Comparison of ENCODE assay signal across 9 cellular contexts in genomic region chr22:48098243-48098935, GRCh38.
A peak's percentile ranks its signal among the peaks of the same experiment; 100 is the strongest.
DNase-seq lines count a peak whose midpoint lies in the region; ATAC-seq and TF ChIP-seq lines count a peak whose summit lies in the region.
"Had no signal": no experiment of that assay in that cellular context is flagged by ENCODE, and none has a peak within 500 bp of the region (broad histone marks: within the 10 kb centered on the region; RNA-seq: fewer than 3 reads in every experiment).

No MANE protein-coding gene starts in this region.

- peak overlapping the region; percentile 57 to 85 (median 78) for H3K4me3 Mint-ChIP-seq in IgD-negative memory B cell
- H3K4me3 Mint-ChIP-seq: brain had no signal

- peaks cover 35 to 37% (median 36%) of the 10 kb centered on the region in 3 donors for H3K4me1 Mint-ChIP-seq in IgD-negative memory B cell

- H3K27ac ChIP-seq in substantia nigra (ENCODE audit: low read depth, low read length, poor library complexity, severe bottlenecking), result no peak overlapping the region
- no peak overlapping the region for H3K27ac ChIP-seq in left lung

- ATAC-seq in GM18519 (IDR thresholded peaks at IDR 0.05; ENCODE audit: low FRiP score, unreplicated experiment), result peak; percentile 65
- ATAC-seq in GM21528 (IDR thresholded peaks at IDR 0.05; ENCODE audit: low FRiP score, unreplicated experiment), result peak; percentile 67
- peak; percentile 32 for ATAC-seq in esophagus mucosa
- ATAC-seq in left lung, result no peak

- H3K27me3 Mint-ChIP-seq in IgD-negative memory B cell, result peaks cover 4% of the 10 kb centered on the region

- H3K27ac Mint-ChIP-seq in IgD-negative memory B cell, result peak overlapping the region; percentile 78 to 93 (median 91)
- H3K27ac Mint-ChIP-seq: brain had no signal

- peaks cover 4 to 7% (median 4%) of the 10 kb centered on the region in 3 donors for H3K9me3 Mint-ChIP-seq in IgD-negative memory B cell

- no peak for TF ChIP-seq CTCF in left lung (IDR thresholded peaks at IDR 0.05)

- DNase-seq in substantia nigra (lab: John Stamatoyannopoulos, UW), result no peak
- no peak for DNase-seq in NK-92 (lab: John Stamatoyannopoulos, UW; ENCODE audit: unreplicated experiment)
- DNase-seq in left lung, result no peak
- DNase-seq: IMR-90 had no signal

- no peak overlapping the region for H3K4me3 ChIP-seq in left lung

- no peaks in the 10 kb centered on the region for H3K36me3 ChIP-seq in left lung

- H3K27me3 ChIP-seq in left lung, result peaks cover 0 to 56% of the 10 kb centered on the region in 2 donors

- peaks cover 0 to 9% of the 10 kb centered on the region in 2 donors for H3K4me1 ChIP-seq in left lung

- H3K9me3 ChIP-seq in left lung, result no peaks in the 10 kb centered on the region

- intact Hi-C loops in left lung (cut with DNase I), result no loop called here

- H3K36me3 Mint-ChIP-seq in IgD-negative memory B cell, result no peaks in the 10 kb centered on the region
- H3K36me3 Mint-ChIP-seq: brain had no signal
